ENCODE assay signal across 8 cellular contexts in the genomic region with DNA sequence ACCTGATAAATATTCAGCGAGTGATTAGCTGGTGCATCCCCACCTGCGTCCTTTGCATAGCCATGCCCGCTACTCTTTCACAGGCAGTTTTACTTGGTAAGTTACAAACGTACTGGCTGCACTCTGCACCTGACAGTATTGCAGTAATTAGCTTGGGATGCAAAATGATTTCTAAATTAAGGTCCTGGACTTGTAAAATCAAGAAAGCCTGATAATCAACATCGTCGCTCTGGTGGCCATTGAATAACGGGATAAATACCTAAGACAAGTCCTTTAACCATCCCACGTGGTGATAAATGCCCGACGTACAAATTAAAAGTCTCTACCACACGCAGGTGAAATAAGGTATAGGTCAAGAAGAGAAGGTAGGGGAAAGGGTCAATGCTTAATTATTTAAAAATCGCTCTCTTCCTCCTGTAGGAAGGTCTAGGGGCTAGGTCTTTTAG. TPM values are rescaled to one million over a fixed set of nuclear protein-coding genes. Genes with fewer than 3 reads are reported as not detected.
A peak's percentile ranks its signal among the peaks of the same experiment; 100 is the strongest.
DNase-seq lines count a peak whose midpoint lies in the region; ATAC-seq and TF ChIP-seq lines count a peak whose summit lies in the region.

No MANE protein-coding gene starts in this region.

- H3K27ac ChIP-seq in KMS-11 (no peak overlapping the region), colonic mucosa (no peak overlapping the region)
- H3K27ac ChIP-seq in naive thymus-derived CD4-positive, alpha-beta T cell (ENCODE audit: low read depth, low read length) = peak overlapping the region; percentile 66

- no peak for ATAC-seq in naive thymus-derived CD4-positive, alpha-beta T cell
- ATAC-seq in HG02610 (IDR thresholded peaks at IDR 0.05; ENCODE audit: unreplicated experiment) = no peak
- no peak for ATAC-seq in GM21390 (IDR thresholded peaks at IDR 0.05; ENCODE audit: unreplicated experiment)
- ATAC-seq in HG02973 (IDR thresholded peaks at IDR 0.05; ENCODE audit: unreplicated experiment) = no peak

- DNase-seq in AG10803 (ENCODE audit: low read depth) = no peak
- no peak for DNase-seq in colonic mucosa
- DNase-seq in naive thymus-derived CD4-positive, alpha-beta T cell = no peak
- DNase-seq in DMS 273 treated with DMSO at 0.1 percent for 48 hours (lab: John Stamatoyannopoulos, UW) = no peak

- peak overlapping the region; percentile 93 for H2AFZ ChIP-seq in KMS-11 (ENCODE audit: low read depth)

- peak overlapping the region; percentile 83 to 99 (median 90) for H3K4me3 Mint-ChIP-seq in naive thymus-derived CD4-positive, alpha-beta T cell

- H3K4me1 Mint-ChIP-seq in naive thymus-derived CD4-positive, alpha-beta T cell = peaks cover 27 to 65% (median 55%) of the 10 kb centered on the region in 7 donors

- no peaks in the 10 kb centered on the region for H3K79me2 ChIP-seq in KMS-11 (ENCODE audit: insufficient read depth, low read depth)

- H3K36me3 Mint-ChIP-seq in naive thymus-derived CD4-positive, alpha-beta T cell = peaks cover 2 to 21% (median 6%) of the 10 kb centered on the region in 5 donors

- H3K9ac ChIP-seq in KMS-11 (peak overlapping the region; percentile 54; the same call in 1 of the 2 replicates), colonic mucosa (ENCODE audit: low read depth in 2 of 2, low read length in 2 of 2) (peak overlapping the region; percentile 53 to 83)

- no peaks in the 10 kb centered on the region for H3K9me3 ChIP-seq in colonic mucosa
- no peaks in the 10 kb centered on the region for H3K9me3 ChIP-seq in naive thymus-derived CD4-positive, alpha-beta T cell (ENCODE audit: control insufficient read depth in 2 of 3, low read length in 3 of 3)

- H3K4me1 ChIP-seq in KMS-11 (ENCODE audit: low read depth, poor library complexity, severe bottlenecking) = peaks cover 13% of the 10 kb centered on the region
- no peaks in the 10 kb centered on the region for H3K4me1 ChIP-seq in colonic mucosa
- H3K4me1 ChIP-seq in naive thymus-derived CD4-positive, alpha-beta T cell (ENCODE audit: control insufficient read depth in 2 of 2, insufficient read depth in 2 of 2, low read length in 2 of 2) = peaks cover 7 to 16% of the 10 kb centered on the region in 2 donors

- H3K9me3 Mint-ChIP-seq in naive thymus-derived CD4-positive, alpha-beta T cell = peaks cover 0 to 1% (median 0%) of the 10 kb centered on the region in 11 donors

- no peak for TF ChIP-seq CTCF in AG10803 (conservative IDR thresholded peaks at IDR 0.05; ENCODE audit: low read length)
- TF ChIP-seq CTCF in KMS-11 (conservative IDR thresholded peaks at IDR 0.05; ENCODE audit: low read depth, low read length) = no peak
- no peak for TF ChIP-seq CTCF in colonic mucosa (IDR thresholded peaks at IDR 0.05)

- peaks cover 0 to 9% (median 0%) of the 10 kb centered on the region in 5 donors for H3K27me3 Mint-ChIP-seq in naive thymus-derived CD4-positive, alpha-beta T cell

- H3K27ac Mint-ChIP-seq in naive thymus-derived CD4-positive, alpha-beta T cell = peak overlapping the region; percentile 79 to 96 (median 91)

- CTCF ChIA-PET in naive thymus-derived CD4-positive, alpha-beta T cell (lab: Charles Lee) = interaction anchor here (0.5 to 1.4 kb wide), 4 partner anchors 15 to 116 kb away, joined by 3 read pairs; no protein-coding TSS in a partner anchor

- no peaks in the 10 kb centered on the region for H3K36me3 ChIP-seq in KMS-11 (ENCODE audit: insufficient read depth)
- H3K36me3 ChIP-seq in colonic mucosa = no peaks in the 10 kb centered on the region
- H3K36me3 ChIP-seq in naive thymus-derived CD4-positive, alpha-beta T cell (ENCODE audit: control insufficient read depth in 2 of 3, insufficient read depth in 3 of 3, low read length in 3 of 3) = peaks cover 0 to 12% (median 0%) of the 10 kb centered on the region in 3 experiments

- intact Hi-C loops in colonic mucosa (cut with DNase I) = loop anchor here (10.0 kb wide), 1 partner anchor 123 kb away; no protein-coding TSS in a partner anchor
- intact Hi-C loops in naive thymus-derived CD4-positive, alpha-beta T cell (cut with micrococcal nuclease) = loop anchor here (5.0 kb wide), 6 partner anchors 44 to 1244 kb away; partner anchors contain the start of genes AXIN2 (in 1 of the 2) and GNA13 (in 1 of the 2)

- H3K4me3 ChIP-seq in AG10803 (ENCODE audit: low read length) (peak overlapping the region; percentile 82), KMS-11 (IDR thresholded peaks at IDR 0.05; ENCODE audit: insufficient read depth, low read depth, low read length) (peak overlapping the region; percentile 32), colonic mucosa (peak overlapping the region; percentile 61)
- H3K4me3 ChIP-seq in naive thymus-derived CD4-positive, alpha-beta T cell (ENCODE audit: low read length) = peak overlapping the region; percentile 61

- H4K20me1 ChIP-seq in KMS-11 (ENCODE audit: insufficient read depth) = no peaks in the 10 kb centered on the region

- peak overlapping the region; percentile 100 for H3K4me2 ChIP-seq in KMS-11

- H3K27me3 ChIP-seq in KMS-11 (ENCODE audit: insufficient read depth, low read depth) (no peaks in the 10 kb centered on the region), colonic mucosa (no peaks in the 10 kb centered on the region)
- H3K27me3 ChIP-seq in naive thymus-derived CD4-positive, alpha-beta T cell (ENCODE audit: control insufficient read depth in 2 of 2, insufficient read depth in 2 of 2, low read length in 2 of 2) = no peaks in the 10 kb centered on the region

- POLR2A ChIA-PET in naive thymus-derived CD4-positive, alpha-beta T cell (lab: Charles Lee) = interaction anchor here (0.5 to 4.6 kb wide), 15 partner anchors 9 to 121 kb away, joined by 3 to 22 read pairs (median 4); no protein-coding TSS in a partner anchor

RNA-seq across cellular contexts. Expression of gene PRKCA, which starts 1.0 kb away (rescaled TPM):
- total RNA-seq in colonic mucosa = 10 to 100 TPM; 40.0 to 41.8 TPM
- total RNA-seq in naive thymus-derived CD4-positive, alpha-beta T cell = 100 to 1,000 TPM in 4 of 5 experiments, 10 to 100 TPM in 1; 94.1 to 186 (median 154) TPM
- polyA plus RNA-seq in naive thymus-derived CD4-positive, alpha-beta T cell = 1 to 10 TPM; 4.1 to 4.9 TPM

Comparison
In these comparisons a context has a peak if more than half of its experiments do, and no peak if none do; other contexts are left out.
1. H3K4me3 ChIP-seq: peak in every context shown above with its lines; median percentile 82 in AG10803; 61 in colonic mucosa; 61 in naive thymus-derived CD4-positive, alpha-beta T cell; 32 in KMS-11.